8 cellular contexts compared by ENCODE assay signal in genomic region chr4:3346146-3346545, GRCh38. TPM values are rescaled to one million over a fixed set of nuclear protein-coding genes. Genes with fewer than 3 reads are reported as not detected.
DNase-seq lines count a peak whose midpoint lies in the region; ATAC-seq and TF ChIP-seq lines count a peak whose summit lies in the region.

No MANE protein-coding gene starts in this region.

- H3K4me3 Mint-ChIP-seq in GM23338: no peak overlapping the region

- peaks cover 6% of the 10 kb centered on the region for H3K27me3 Mint-ChIP-seq in GM23338 (ENCODE audit: insufficient read depth, low read depth, poor library complexity)

- H3K79me2 ChIP-seq in GM23338 (replicated peaks; ENCODE audit: insufficient read depth): no peaks in the 10 kb centered on the region

- no peaks in the 10 kb centered on the region for H3K9me3 Mint-ChIP-seq in GM23338

- H2AFZ ChIP-seq in GM23338: no peak overlapping the region

- H3K27me3 ChIP-seq in GM23338 (ENCODE audit: insufficient read depth) (no peaks in the 10 kb centered on the region), foreskin keratinocyte (no peaks in the 10 kb centered on the region)

- H3K4me1 ChIP-seq in GM23338 (ENCODE audit: insufficient read depth): peaks cover 25% of the 10 kb centered on the region
- H3K4me1 ChIP-seq in foreskin keratinocyte: no peaks in the 10 kb centered on the region

- no peaks in the 10 kb centered on the region for H3K36me3 Mint-ChIP-seq in GM23338 (ENCODE audit: low read depth)

- no peaks in the 10 kb centered on the region for H4K20me1 ChIP-seq in GM23338 (replicated peaks; ENCODE audit: insufficient read depth)

- ATAC-seq in GM23338 (peak; percentile 90), foreskin keratinocyte (peak; percentile 86), omental fat pad (ENCODE audit: low FRiP score) (peak; percentile 87)

- no peak overlapping the region for H3K4me2 ChIP-seq in GM23338

- H3K27ac Mint-ChIP-seq in GM23338: no peak overlapping the region

- TF ChIP-seq CTCF in GM23338 (conservative IDR thresholded peaks at IDR 0.05; ENCODE audit: low read depth in 2 of 2): peak; percentile 77 to 93
- peak; percentile 63; the same call in 1 of the 2 replicates for TF ChIP-seq CTCF in WI38 (IDR thresholded peaks at IDR 0.05; ENCODE audit: low read depth, low read length)
- peak; percentile 97 for TF ChIP-seq CTCF in foreskin keratinocyte (conservative IDR thresholded peaks at IDR 0.05)
- TF ChIP-seq CTCF in omental fat pad (IDR thresholded peaks at IDR 0.05): peak in 2 of 3 donors; percentile 26 to 80

- DNase-seq in NCI-H82 (lab: John Stamatoyannopoulos, UW) (peak; percentile 67), NCI-H82 treated with DMSO at 0.1 percent for 48 hours (lab: John Stamatoyannopoulos, UW; ENCODE audit: unreplicated experiment) (no peak), GM23338 (ENCODE audit: low spot score) (peak; percentile 86), NCI-H2029 (lab: John Stamatoyannopoulos, UW) (peak; percentile 73), foreskin keratinocyte (peak; percentile 32 to 69), omental fat pad (ENCODE audit: low spot score) (no peak), T-helper 9 cell (no peak)

- no peaks in the 10 kb centered on the region for H3F3A ChIP-seq in GM23338 (replicated peaks; ENCODE audit: low read depth)

- no peak overlapping the region for H3K4me3 ChIP-seq in GM23338
- no peak overlapping the region for H3K4me3 ChIP-seq in WI38 (ENCODE audit: low read depth, low read length)

- no peaks in the 10 kb centered on the region for H3K9me2 ChIP-seq in GM23338 (ENCODE audit: insufficient read depth)

- H3K4me1 Mint-ChIP-seq in GM23338: peaks cover 27% of the 10 kb centered on the region

- H3K27ac ChIP-seq in GM23338 (ENCODE audit: low read depth) (no peak overlapping the region), foreskin keratinocyte (no peak overlapping the region)

- H3K36me3 ChIP-seq in GM23338 (ENCODE audit: insufficient read depth): no peaks in the 10 kb centered on the region

TF ChIP-seq in GM23338, 12 proteins besides CTCF, POLR2A, EP300 and RAD21:
- TF ChIP-seq ZNF331 (CRISPR knock-in tag; IDR thresholded peaks at IDR 0.05; ENCODE audit: low read depth) (no peak), JUNB (IDR thresholded peaks at IDR 0.05; ENCODE audit: unreplicated experiment) (no peak), EZH2 (IDR thresholded peaks at IDR 0.05; ENCODE audit: low read depth, unreplicated experiment) (no peak), STAT1 (IDR thresholded peaks at IDR 0.05; ENCODE audit: unreplicated experiment) (no peak), EZH2phosphoT487 (IDR thresholded peaks at IDR 0.05; ENCODE audit: unreplicated experiment) (no peak), REST (IDR thresholded peaks at IDR 0.05; ENCODE audit: unreplicated experiment) (no peak), NANOG (IDR thresholded peaks at IDR 0.05; ENCODE audit: borderline replicate concordance) (no peak), ZNF114 (CRISPR knock-in tag; IDR thresholded peaks at IDR 0.05) (no peak)
- TF ChIP-seq, protein P1, sequence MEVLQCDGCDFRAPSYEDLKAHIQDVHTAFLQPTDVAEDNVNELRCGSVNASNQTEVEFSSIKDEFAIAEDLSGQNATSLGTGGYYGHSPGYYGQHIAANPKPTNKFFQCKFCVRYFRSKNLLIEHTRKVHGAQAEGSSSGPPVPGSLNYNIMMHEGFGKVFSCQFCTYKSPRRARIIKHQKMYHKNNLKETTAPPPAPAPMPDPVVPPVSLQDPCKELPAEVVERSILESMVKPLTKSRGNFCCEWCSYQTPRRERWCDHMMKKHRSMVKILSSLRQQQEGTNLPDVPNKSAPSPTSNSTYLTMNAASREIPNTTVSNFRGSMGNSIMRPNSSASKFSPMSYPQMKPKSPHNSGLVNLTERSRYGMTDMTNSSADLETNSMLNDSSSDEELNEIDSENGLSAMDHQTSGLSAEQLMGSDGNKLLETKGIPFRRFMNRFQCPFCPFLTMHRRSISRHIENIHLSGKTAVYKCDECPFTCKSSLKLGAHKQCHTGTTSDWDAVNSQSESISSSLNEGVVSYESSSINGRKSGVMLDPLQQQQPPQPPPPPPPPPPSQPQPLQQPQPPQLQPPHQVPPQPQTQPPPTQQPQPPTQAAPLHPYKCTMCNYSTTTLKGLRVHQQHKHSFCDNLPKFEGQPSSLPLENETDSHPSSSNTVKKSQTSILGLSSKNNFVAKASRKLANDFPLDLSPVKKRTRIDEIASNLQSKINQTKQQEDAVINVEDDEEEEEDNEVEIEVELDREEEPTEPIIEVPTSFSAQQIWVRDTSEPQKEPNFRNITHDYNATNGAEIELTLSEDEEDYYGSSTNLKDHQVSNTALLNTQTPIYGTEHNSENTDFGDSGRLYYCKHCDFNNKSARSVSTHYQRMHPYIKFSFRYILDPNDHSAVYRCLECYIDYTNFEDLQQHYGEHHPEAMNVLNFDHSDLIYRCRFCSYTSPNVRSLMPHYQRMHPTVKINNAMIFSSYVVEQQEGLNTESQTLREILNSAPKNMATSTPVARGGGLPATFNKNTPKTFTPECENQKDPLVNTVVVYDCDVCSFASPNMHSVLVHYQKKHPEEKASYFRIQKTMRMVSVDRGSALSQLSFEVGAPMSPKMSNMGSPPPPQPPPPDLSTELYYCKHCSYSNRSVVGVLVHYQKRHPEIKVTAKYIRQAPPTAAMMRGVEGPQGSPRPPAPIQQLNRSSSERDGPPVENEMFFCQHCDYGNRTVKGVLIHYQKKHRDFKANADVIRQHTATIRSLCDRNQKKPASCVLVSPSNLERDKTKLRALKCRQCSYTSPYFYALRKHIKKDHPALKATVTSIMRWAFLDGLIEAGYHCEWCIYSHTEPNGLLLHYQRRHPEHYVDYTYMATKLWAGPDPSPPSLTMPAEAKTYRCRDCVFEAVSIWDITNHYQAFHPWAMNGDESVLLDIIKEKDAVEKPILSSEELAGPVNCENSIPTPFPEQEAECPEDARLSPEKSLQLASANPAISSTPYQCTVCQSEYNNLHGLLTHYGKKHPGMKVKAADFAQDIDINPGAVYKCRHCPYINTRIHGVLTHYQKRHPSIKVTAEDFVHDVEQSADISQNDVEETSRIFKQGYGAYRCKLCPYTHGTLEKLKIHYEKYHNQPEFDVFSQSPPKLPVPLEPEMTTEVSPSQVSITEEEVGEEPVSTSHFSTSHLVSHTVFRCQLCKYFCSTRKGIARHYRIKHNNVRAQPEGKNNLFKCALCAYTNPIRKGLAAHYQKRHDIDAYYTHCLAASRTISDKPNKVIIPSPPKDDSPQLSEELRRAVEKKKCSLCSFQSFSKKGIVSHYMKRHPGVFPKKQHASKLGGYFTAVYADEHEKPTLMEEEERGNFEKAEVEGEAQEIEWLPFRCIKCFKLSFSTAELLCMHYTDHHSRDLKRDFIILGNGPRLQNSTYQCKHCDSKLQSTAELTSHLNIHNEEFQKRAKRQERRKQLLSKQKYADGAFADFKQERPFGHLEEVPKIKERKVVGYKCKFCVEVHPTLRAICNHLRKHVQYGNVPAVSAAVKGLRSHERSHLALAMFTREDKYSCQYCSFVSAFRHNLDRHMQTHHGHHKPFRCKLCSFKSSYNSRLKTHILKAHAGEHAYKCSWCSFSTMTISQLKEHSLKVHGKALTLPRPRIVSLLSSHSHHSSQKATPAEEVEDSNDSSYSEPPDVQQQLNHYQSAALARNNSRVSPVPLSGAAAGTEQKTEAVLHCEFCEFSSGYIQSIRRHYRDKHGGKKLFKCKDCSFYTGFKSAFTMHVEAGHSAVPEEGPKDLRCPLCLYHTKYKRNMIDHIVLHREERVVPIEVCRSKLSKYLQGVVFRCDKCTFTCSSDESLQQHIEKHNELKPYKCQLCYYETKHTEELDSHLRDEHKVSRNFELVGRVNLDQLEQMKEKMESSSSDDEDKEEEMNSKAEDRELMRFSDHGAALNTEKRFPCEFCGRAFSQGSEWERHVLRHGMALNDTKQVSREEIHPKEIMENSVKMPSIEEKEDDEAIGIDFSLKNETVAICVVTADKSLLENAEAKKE (CRISPR knock-in tag; IDR thresholded peaks at IDR 0.05): no peak

RNA-seq across cellular contexts. Expression of gene RGS12, which starts 53.3 kb away (rescaled TPM):
- 13.4 and 19.0 TPM in 2 replicates for total RNA-seq in GM23338 (2014; rRNA removed; shearing (Covaris generic))
- 8.0 and 8.2 TPM in 2 replicates for polyA plus RNA-seq in GM23338 (2016; fragmentation: Nextera tagmentation; extraction: Ambion mirVana)
- total RNA-seq in foreskin keratinocyte: 26.7 and 39.4 TPM in 2 replicates
- polyA plus RNA-seq in foreskin keratinocyte: 17.1 and 22.1 TPM in 2 replicates
- total RNA-seq in omental fat pad: 10 to 100 TPM; 11.3 to 27.6 (median 14.6) TPM

Comparison
In these comparisons a context has a peak if more than half of its experiments do, and no peak if none do; other contexts are left out.
1. DNase-seq: peak in NCI-H82 (single experiment), GM23338 (single experiment), NCI-H2029 (single experiment) and foreskin keratinocyte (2 of 2); none in NCI-H82 treated with DMSO at 0.1 percent for 48 hours (single experiment), omental fat pad (single experiment) and T-helper 9 cell (single experiment).
2. Peak in every context shown above with its lines, with median percentiles within 50 percentile points of each other: ATAC-seq and CTCF ChIP-seq.